Comparison of ENCODE assay signal across 20 cellular contexts in the genomic region with DNA sequence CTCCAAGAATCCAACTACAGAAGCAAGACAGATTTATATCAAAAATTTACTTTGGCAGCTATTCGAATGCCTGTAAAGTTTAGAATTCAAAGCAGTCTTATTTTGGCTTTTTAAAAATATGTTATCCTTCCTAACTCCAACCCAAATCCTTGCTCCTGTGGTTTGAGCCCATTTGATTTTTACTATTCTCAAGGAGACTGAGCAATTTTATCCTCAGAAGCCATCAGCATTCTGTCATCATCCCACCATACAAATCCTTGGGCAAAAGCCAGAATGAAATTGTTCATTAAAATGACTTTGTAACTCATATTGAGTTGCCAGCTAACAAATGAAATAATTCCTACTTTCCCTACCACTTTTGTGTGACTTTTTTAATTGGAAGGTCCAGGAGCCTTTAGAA.
DNase-seq lines count a peak whose midpoint lies in the region; ATAC-seq and TF ChIP-seq lines count a peak whose summit lies in the region.
"Had no signal": no experiment of that assay in that cellular context is flagged by ENCODE, and none has a peak within 500 bp of the region (broad histone marks: within the 10 kb centered on the region; RNA-seq: fewer than 3 reads in every experiment).

No MANE protein-coding gene starts in this region.

- TF ChIP-seq CTCF in SK-N-SH (IDR thresholded peaks at IDR 0.05) = no peak
- TF ChIP-seq CTCF in osteoblast (IDR thresholded peaks at IDR 0.05; ENCODE audit: extremely low read depth, low read depth, low read length) = no peak
- TF ChIP-seq CTCF in osteocyte (IDR thresholded peaks at IDR 0.05) = no peak

- H2AFZ ChIP-seq in SK-N-SH (ENCODE audit: low read depth) = 0 out of 2 replicates have a peak overlapping the region, but pooled peaks have one; percentile 49
- no peak overlapping the region for H2AFZ ChIP-seq in osteoblast (ENCODE audit: low read length)
- H2AFZ ChIP-seq: GM23338 had no signal

- H3K79me2 ChIP-seq in SK-N-SH (ENCODE audit: insufficient read depth) (no peaks in the 10 kb centered on the region), osteoblast (ENCODE audit: insufficient read depth, low read length) (no peaks in the 10 kb centered on the region)

- no peaks in the 10 kb centered on the region for H3K27me3 ChIP-seq in SK-N-SH (ENCODE audit: insufficient read depth)
- no peaks in the 10 kb centered on the region for H3K27me3 ChIP-seq in osteoblast (ENCODE audit: insufficient read depth, low read length)
- H3K27me3 ChIP-seq: BLaER1 treated with 17β-estradiol and CSF1 and Interleukin-3, amounts not matched to agents 10 nM and 100 nM had no signal

- no peaks in the 10 kb centered on the region for H3K9me2 ChIP-seq in SK-N-SH

- DNase-seq in SK-N-SH = no peak
- peak; percentile 63 for DNase-seq in M059J (ENCODE audit: low read depth)
- peak; percentile 2 for DNase-seq in osteoblast (ENCODE audit: insufficient read length, low spot score, missing footprints)
- no peak for DNase-seq in NCI-H2081 treated with DMSO at 0.1 percent for 48 hours (lab: John Stamatoyannopoulos, UW)
- DNase-seq in HuH-7 (ENCODE audit: low spot score) = no peak
- no peak for DNase-seq in osteocyte (ENCODE audit: extremely low spot score, unreplicated experiment)
- DNase-seq in stimulated activated CD4-positive, alpha-beta T cell treated with anti-CD3 and anti-CD28 coated beads, Interleukin-4, amount 100 ng/mL, for 4 hours = no peak
- DNase-seq: CD4-positive, alpha-beta T cell; CD8-positive, alpha-beta memory T cell; DMS 273 treated with DMSO at 0.1 percent for 48 hours; DMS79 treated with DMSO at 0.1 percent for 48 hours; GF-D8; HFFc6 had no signal

- H3K4me2 ChIP-seq in SK-N-SH = no peak overlapping the region
- H3K4me2 ChIP-seq in osteoblast (ENCODE audit: insufficient read depth, low read length) = no peak overlapping the region
- H3K4me2 ChIP-seq: BLaER1 treated with 17β-estradiol and CSF1 and Interleukin-3, amounts not matched to agents 10 nM and 100 nM; GM23338 had no signal

- H3K9me3 ChIP-seq in SK-N-SH = no peaks in the 10 kb centered on the region
- no peaks in the 10 kb centered on the region for H3K9me3 ChIP-seq in osteoblast (ENCODE audit: low read depth, low read length)
- H3K9me3 ChIP-seq: BLaER1 treated with 17β-estradiol and CSF1 and Interleukin-3, amounts not matched to agents 10 nM and 100 nM; HAP-1 had no signal

- TF ChIP-seq EP300 in SK-N-SH (IDR thresholded peaks at IDR 0.05; ENCODE audit: borderline replicate concordance in 1 of 2, low read depth in 1 of 2, low read length in 1 of 2) = no peak

- CTCF ChIA-PET in SK-N-SH (lab: Yijun Ruan, JAX) = interaction anchor here (0.6 kb wide), 1 partner anchor 17 kb away, joined by 3 read pairs; no protein-coding TSS in a partner anchor

- H3K4me3 Mint-ChIP-seq in osteocyte (ENCODE audit: unreplicated experiment) = no peak overlapping the region
- H3K4me3 Mint-ChIP-seq: B cell; CD14-positive monocyte; CD4-positive, alpha-beta T cell; CD8-positive, alpha-beta memory T cell; GM23338; HFFc6 had no signal

- no peak overlapping the region for H3K9ac ChIP-seq in SK-N-SH
- H3K9ac ChIP-seq: BLaER1 treated with 17β-estradiol and CSF1 and Interleukin-3, amounts not matched to agents 10 nM and 100 nM had no signal

- no peak for ATAC-seq in SK-N-SH treated with all-trans-retinoic acid at 6 μM for 48 hours
- ATAC-seq: GM23338 had no signal

- no peaks in the 10 kb centered on the region for H3F3A ChIP-seq in SK-N-SH (replicated peaks; ENCODE audit: insufficient read depth)

- POLR2A ChIA-PET in SK-N-SH (lab: Yijun Ruan, JAX) = no interaction called here

- TF ChIP-seq RAD21 in SK-N-SH (IDR thresholded peaks at IDR 0.05; ENCODE audit: low read length) = no peak

- no peak overlapping the region for H3K27ac ChIP-seq in SK-N-SH (ENCODE audit: low read depth in 2 of 2, low read length in 1 of 2)
- no peak overlapping the region for H3K27ac ChIP-seq in osteoblast (ENCODE audit: low read depth, low read length)
- H3K27ac ChIP-seq: 22Rv1; BLaER1 treated with 17β-estradiol and CSF1 and Interleukin-3, amounts not matched to agents 10 nM and 100 nM had no signal

- H3K4me1 Mint-ChIP-seq in osteocyte (ENCODE audit: unreplicated experiment) = peaks cover 9% of the 10 kb centered on the region
- H3K4me1 Mint-ChIP-seq: B cell; CD14-positive monocyte; CD8-positive, alpha-beta memory T cell had no signal

- H3K27ac Mint-ChIP-seq in osteocyte (ENCODE audit: unreplicated experiment) = no peak overlapping the region
- H3K27ac Mint-ChIP-seq: B cell; CD14-positive monocyte; CD4-positive, alpha-beta T cell; CD8-positive, alpha-beta memory T cell; GM23338; HFFc6 had no signal

- 50% methylated on average over 1 of the region's 1 CpG for WGBS in SK-N-SH (ENCODE audit: low lambda C conversion rate)

- no peaks in the 10 kb centered on the region for H3K36me3 Mint-ChIP-seq in osteocyte (ENCODE audit: unreplicated experiment)
- H3K36me3 Mint-ChIP-seq: CD14-positive monocyte; CD8-positive, alpha-beta memory T cell had no signal

- H3K4me3 ChIP-seq in SK-N-SH (ENCODE audit: low read depth in 2 of 2, low read length in 1 of 2) (no peak overlapping the region), osteoblast (ENCODE audit: insufficient read depth, low read length) (no peak overlapping the region)
- H3K4me3 ChIP-seq: BLaER1 treated with 17β-estradiol and CSF1 and Interleukin-3, amounts not matched to agents 10 nM and 100 nM; GM23338; HAP-1 had no signal

- H4K20me1 ChIP-seq in SK-N-SH (ENCODE audit: insufficient read depth) = no peaks in the 10 kb centered on the region
- H4K20me1 ChIP-seq in osteoblast (ENCODE audit: insufficient read depth, low read length) = no peaks in the 10 kb centered on the region
- H4K20me1 ChIP-seq: BLaER1 treated with 17β-estradiol and CSF1 and Interleukin-3, amounts not matched to agents 10 nM and 100 nM had no signal

- H3K36me3 ChIP-seq in SK-N-SH (replicated peaks in 1 of 2; ENCODE audit: control insufficient read depth in 1 of 2, insufficient read depth in 2 of 2, low read length in 1 of 2) (no peaks in the 10 kb centered on the region), osteoblast (ENCODE audit: insufficient read depth, low read length) (no peaks in the 10 kb centered on the region)
- H3K36me3 ChIP-seq: BLaER1 treated with 17β-estradiol and CSF1 and Interleukin-3, amounts not matched to agents 10 nM and 100 nM; HAP-1 had no signal

- no peaks in the 10 kb centered on the region for H3K27me3 Mint-ChIP-seq in osteocyte (ENCODE audit: unreplicated experiment)
- H3K27me3 Mint-ChIP-seq: B cell; CD4-positive, alpha-beta T cell; CD8-positive, alpha-beta memory T cell had no signal

- H3K9me3 Mint-ChIP-seq in osteocyte (ENCODE audit: unreplicated experiment) = no peaks in the 10 kb centered on the region
- H3K9me3 Mint-ChIP-seq: CD4-positive, alpha-beta T cell; GM23338 had no signal

- H3K4me1 ChIP-seq in SK-N-SH (ENCODE audit: control insufficient read depth in 1 of 2, insufficient read depth in 2 of 2, low read depth in 1 of 2, low read length in 1 of 2) (no peaks in the 10 kb centered on the region), osteoblast (ENCODE audit: insufficient read depth, low read length) (peaks cover 19% of the 10 kb centered on the region)
- H3K4me1 ChIP-seq: HAP-1 had no signal

TF ChIP-seq in SK-N-SH, 30 proteins besides CTCF, POLR2A, EP300 and RAD21 (continues in another document):
- TF ChIP-seq FOXJ3 (CRISPR knock-in tag; IDR thresholded peaks at IDR 0.05) = no peak
- TF ChIP-seq, protein P1, sequence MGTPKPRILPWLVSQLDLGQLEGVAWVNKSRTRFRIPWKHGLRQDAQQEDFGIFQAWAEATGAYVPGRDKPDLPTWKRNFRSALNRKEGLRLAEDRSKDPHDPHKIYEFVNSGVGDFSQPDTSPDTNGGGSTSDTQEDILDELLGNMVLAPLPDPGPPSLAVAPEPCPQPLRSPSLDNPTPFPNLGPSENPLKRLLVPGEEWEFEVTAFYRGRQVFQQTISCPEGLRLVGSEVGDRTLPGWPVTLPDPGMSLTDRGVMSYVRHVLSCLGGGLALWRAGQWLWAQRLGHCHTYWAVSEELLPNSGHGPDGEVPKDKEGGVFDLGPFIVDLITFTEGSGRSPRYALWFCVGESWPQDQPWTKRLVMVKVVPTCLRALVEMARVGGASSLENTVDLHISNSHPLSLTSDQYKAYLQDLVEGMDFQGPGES (IDR thresholded peaks at IDR 0.05; ENCODE audit: low read depth, low read length) = no peak

TF ChIP-seq in SK-N-SH treated with all-trans-retinoic acid at 6 μM for 48 hours, 23 proteins besides CTCF, POLR2A, EP300 and RAD21 (continues in another document):
- TF ChIP-seq, protein P2, sequence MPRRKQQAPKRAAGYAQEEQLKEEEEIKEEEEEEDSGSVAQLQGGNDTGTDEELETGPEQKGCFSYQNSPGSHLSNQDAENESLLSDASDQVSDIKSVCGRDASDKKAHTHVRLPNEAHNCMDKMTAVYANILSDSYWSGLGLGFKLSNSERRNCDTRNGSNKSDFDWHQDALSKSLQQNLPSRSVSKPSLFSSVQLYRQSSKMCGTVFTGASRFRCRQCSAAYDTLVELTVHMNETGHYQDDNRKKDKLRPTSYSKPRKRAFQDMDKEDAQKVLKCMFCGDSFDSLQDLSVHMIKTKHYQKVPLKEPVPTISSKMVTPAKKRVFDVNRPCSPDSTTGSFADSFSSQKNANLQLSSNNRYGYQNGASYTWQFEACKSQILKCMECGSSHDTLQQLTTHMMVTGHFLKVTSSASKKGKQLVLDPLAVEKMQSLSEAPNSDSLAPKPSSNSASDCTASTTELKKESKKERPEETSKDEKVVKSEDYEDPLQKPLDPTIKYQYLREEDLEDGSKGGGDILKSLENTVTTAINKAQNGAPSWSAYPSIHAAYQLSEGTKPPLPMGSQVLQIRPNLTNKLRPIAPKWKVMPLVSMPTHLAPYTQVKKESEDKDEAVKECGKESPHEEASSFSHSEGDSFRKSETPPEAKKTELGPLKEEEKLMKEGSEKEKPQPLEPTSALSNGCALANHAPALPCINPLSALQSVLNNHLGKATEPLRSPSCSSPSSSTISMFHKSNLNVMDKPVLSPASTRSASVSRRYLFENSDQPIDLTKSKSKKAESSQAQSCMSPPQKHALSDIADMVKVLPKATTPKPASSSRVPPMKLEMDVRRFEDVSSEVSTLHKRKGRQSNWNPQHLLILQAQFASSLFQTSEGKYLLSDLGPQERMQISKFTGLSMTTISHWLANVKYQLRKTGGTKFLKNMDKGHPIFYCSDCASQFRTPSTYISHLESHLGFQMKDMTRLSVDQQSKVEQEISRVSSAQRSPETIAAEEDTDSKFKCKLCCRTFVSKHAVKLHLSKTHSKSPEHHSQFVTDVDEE (CRISPR knock-in tag; IDR thresholded peaks at IDR 0.05) = no peak
- TF ChIP-seq TCF4 (CRISPR knock-in tag; IDR thresholded peaks at IDR 0.05; ENCODE audit: borderline replicate concordance) (no peak), ESRRG (CRISPR knock-in tag; IDR thresholded peaks at IDR 0.05) (no peak), ZNF70 (CRISPR knock-in tag; IDR thresholded peaks at IDR 0.05) (no peak)

Comparison
In these comparisons a context has a peak if more than half of its experiments do, and no peak if none do; other contexts are left out.
1. DNase-seq: peak in M059J (single experiment) and osteoblast (single experiment); none in SK-N-SH (single experiment), NCI-H2081 treated with DMSO at 0.1 percent for 48 hours (single experiment), HuH-7 (single experiment), osteocyte (single experiment) and stimulated activated CD4-positive, alpha-beta T cell treated with anti-CD3 and anti-CD28 coated beads, Interleukin-4, amount 100 ng/mL, for 4 hours (0 of 2).